ENCODE assay signal across 1 cellular context in the genomic region with DNA sequence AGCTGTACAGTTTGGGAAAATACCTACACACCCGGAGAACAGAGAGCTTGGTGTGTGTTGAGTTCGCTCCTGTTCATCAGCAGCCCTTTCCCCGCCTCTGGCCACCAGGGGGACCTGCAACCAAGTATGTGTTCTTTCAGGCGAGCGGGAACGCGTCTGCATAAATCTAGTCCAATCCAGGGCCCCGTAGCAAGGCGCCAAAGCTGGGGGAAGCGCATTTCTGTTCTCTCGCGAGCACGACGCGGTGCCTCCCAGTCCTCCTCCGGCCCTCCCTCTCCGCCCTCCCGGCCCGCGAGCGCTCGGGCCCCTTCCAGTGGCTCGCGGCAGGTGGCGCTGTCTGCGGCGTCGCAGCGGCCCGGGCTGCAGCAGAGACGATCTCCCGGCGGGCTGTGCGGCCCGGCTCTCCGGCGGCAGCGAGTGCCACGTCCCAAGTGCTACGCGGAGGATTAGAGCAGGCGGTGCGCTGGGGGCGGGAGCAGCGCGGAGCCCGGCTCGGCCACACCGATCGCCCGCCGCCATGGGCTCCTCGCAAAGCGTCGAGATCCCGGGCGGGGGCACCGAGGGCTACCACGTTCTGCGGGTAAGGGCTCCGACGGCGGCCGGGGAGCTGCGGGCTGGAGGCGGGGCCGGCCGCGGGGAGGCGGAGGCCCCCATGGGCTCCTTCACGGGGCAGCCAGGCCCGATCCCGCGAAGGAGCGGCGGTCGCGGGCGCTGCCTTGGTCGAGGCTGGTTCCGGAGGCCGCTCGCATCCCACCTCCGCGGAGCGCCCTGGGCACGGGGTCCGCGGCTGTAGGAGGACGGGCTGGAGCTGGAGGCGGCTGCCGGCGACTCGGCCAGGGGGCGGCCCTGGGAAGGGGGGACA.
TF ChIP-seq lines count a peak whose summit lies in the region.

A gene (plus strand): TSS at position 430 of the 862 bp plus-strand sequence. CDS start 88 bp downstream, at position 518.

TF ChIP-seq in K562, 482 proteins besides CTCF, POLR2A, EP300 and RAD21 (continued from another document and continues in another):
- TF ChIP-seq, protein P1, sequence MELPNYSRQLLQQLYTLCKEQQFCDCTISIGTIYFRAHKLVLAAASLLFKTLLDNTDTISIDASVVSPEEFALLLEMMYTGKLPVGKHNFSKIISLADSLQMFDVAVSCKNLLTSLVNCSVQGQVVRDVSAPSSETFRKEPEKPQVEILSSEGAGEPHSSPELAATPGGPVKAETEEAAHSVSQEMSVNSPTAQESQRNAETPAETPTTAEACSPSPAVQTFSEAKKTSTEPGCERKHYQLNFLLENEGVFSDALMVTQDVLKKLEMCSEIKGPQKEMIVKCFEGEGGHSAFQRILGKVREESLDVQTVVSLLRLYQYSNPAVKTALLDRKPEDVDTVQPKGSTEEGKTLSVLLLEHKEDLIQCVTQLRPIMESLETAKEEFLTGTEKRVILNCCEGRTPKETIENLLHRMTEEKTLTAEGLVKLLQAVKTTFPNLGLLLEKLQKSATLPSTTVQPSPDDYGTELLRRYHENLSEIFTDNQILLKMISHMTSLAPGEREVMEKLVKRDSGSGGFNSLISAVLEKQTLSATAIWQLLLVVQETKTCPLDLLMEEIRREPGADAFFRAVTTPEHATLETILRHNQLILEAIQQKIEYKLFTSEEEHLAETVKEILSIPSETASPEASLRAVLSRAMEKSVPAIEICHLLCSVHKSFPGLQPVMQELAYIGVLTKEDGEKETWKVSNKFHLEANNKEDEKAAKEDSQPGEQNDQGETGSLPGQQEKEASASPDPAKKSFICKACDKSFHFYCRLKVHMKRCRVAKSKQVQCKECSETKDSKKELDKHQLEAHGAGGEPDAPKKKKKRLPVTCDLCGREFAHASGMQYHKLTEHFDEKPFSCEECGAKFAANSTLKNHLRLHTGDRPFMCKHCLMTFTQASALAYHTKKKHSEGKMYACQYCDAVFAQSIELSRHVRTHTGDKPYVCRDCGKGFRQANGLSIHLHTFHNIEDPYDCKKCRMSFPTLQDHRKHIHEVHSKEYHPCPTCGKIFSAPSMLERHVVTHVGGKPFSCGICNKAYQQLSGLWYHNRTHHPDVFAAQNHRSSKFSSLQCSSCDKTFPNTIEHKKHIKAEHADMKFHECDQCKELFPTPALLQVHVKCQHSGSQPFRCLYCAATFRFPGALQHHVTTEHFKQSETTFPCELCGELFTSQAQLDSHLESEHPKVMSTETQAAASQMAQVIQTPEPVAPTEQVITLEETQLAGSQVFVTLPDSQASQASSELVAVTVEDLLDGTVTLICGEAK (IDR thresholded peaks at IDR 0.05), result 0 out of 2 replicates have a peak, but pooled peaks have one; percentile 10
- TF ChIP-seq, protein P1 (CRISPR knock-in tag; IDR thresholded peaks at IDR 0.05), result peak; percentile 41; the same call in 1 of the 2 replicates
- TF ChIP-seq KAT7 (CRISPR knock-in tag; IDR thresholded peaks at IDR 0.05; ENCODE audit: borderline replicate concordance) (peak; percentile 99), TCF7L2 (IDR thresholded peaks at IDR 0.05; ENCODE audit: low read depth, low read length) (peak; percentile 64; the same call in 1 of the 2 replicates), ATF1 (CRISPR knock-in tag; IDR thresholded peaks at IDR 0.05) (peak; percentile 42; the same call in 1 of the 2 replicates), ATF1 (tag; IDR thresholded peaks at IDR 0.05) (peak; percentile 95), MYC (IDR thresholded peaks at IDR 0.05; ENCODE audit: low read depth, low read length) (peak; percentile 96), MYC (CRISPR knock-in tag; IDR thresholded peaks at IDR 0.05; ENCODE audit: borderline replicate concordance, low read depth) (no peak), CBX3 (IDR thresholded peaks at IDR 0.05; ENCODE audit: borderline replicate concordance in 1 of 2, low read length in 2 of 2) (peak in 1 of 2 experiments; percentile 83; a peak in 2 of 3 replicates), ARNT (IDR thresholded peaks at IDR 0.05) (peak in 1 of 2 experiments; percentile 56; a peak in 1 of 4 replicates), ZNF384 (IDR thresholded peaks at IDR 0.05; ENCODE audit: low read depth, low read length) (no peak), XRCC3 (IDR thresholded peaks at IDR 0.05) (no peak), HOXB6 (CRISPR knock-in tag; IDR thresholded peaks at IDR 0.05; ENCODE audit: borderline replicate concordance) (no peak), SREBF2 (CRISPR knock-in tag; IDR thresholded peaks at IDR 0.05) (no peak), LCOR (CRISPR knock-in tag; IDR thresholded peaks at IDR 0.05) (peak; percentile 98), FOXJ2 (tag; IDR thresholded peaks at IDR 0.05) (peak; percentile 89), ZNF79 (CRISPR knock-in tag; IDR thresholded peaks at IDR 0.05; ENCODE audit: low read depth) (no peak), ZBED1 (IDR thresholded peaks at IDR 0.05) (0 out of 2 replicates have a peak, but pooled peaks have one; percentile 72), ZKSCAN1 (IDR thresholded peaks at IDR 0.05; ENCODE audit: low read depth, low read length) (peak; percentile 76), HDAC2 (IDR thresholded peaks at IDR 0.05) (peak; percentile 54; the same call in 1 of the 2 replicates), NEUROD1 (IDR thresholded peaks at IDR 0.05; ENCODE audit: borderline replicate concordance, low read depth, low read length, partially characterized antibody) (peak; percentile 92), RBM39 (optimal IDR thresholded peaks at IDR 0.05; ENCODE audit: low read depth, low read length) (no peak), OTX1 (CRISPR knock-in tag; IDR thresholded peaks at IDR 0.05) (peak; percentile 78; the same call in 1 of the 2 replicates)
- TF ChIP-seq, protein P2, sequence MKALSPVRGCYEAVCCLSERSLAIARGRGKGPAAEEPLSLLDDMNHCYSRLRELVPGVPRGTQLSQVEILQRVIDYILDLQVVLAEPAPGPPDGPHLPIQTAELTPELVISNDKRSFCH (CRISPR knock-in tag; IDR thresholded peaks at IDR 0.05), result no peak
- TF ChIP-seq, protein P2 (tag; IDR thresholded peaks at IDR 0.05), result no peak; the same call in 1 of the 2 replicates
- TF ChIP-seq, protein P3, sequence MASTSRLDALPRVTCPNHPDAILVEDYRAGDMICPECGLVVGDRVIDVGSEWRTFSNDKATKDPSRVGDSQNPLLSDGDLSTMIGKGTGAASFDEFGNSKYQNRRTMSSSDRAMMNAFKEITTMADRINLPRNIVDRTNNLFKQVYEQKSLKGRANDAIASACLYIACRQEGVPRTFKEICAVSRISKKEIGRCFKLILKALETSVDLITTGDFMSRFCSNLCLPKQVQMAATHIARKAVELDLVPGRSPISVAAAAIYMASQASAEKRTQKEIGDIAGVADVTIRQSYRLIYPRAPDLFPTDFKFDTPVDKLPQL (IDR thresholded peaks at IDR 0.05; ENCODE audit: extremely low read depth, insufficient read length), result peak; percentile 50
- TF ChIP-seq, protein P4, sequence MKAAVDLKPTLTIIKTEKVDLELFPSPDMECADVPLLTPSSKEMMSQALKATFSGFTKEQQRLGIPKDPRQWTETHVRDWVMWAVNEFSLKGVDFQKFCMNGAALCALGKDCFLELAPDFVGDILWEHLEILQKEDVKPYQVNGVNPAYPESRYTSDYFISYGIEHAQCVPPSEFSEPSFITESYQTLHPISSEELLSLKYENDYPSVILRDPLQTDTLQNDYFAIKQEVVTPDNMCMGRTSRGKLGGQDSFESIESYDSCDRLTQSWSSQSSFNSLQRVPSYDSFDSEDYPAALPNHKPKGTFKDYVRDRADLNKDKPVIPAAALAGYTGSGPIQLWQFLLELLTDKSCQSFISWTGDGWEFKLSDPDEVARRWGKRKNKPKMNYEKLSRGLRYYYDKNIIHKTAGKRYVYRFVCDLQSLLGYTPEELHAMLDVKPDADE (conservative IDR thresholded peaks at IDR 0.05; ENCODE audit: control insufficient read depth, low read depth, low read length), result 0 out of 2 replicates have a peak, but pooled peaks have one; percentile 14
- TF ChIP-seq, protein P5, sequence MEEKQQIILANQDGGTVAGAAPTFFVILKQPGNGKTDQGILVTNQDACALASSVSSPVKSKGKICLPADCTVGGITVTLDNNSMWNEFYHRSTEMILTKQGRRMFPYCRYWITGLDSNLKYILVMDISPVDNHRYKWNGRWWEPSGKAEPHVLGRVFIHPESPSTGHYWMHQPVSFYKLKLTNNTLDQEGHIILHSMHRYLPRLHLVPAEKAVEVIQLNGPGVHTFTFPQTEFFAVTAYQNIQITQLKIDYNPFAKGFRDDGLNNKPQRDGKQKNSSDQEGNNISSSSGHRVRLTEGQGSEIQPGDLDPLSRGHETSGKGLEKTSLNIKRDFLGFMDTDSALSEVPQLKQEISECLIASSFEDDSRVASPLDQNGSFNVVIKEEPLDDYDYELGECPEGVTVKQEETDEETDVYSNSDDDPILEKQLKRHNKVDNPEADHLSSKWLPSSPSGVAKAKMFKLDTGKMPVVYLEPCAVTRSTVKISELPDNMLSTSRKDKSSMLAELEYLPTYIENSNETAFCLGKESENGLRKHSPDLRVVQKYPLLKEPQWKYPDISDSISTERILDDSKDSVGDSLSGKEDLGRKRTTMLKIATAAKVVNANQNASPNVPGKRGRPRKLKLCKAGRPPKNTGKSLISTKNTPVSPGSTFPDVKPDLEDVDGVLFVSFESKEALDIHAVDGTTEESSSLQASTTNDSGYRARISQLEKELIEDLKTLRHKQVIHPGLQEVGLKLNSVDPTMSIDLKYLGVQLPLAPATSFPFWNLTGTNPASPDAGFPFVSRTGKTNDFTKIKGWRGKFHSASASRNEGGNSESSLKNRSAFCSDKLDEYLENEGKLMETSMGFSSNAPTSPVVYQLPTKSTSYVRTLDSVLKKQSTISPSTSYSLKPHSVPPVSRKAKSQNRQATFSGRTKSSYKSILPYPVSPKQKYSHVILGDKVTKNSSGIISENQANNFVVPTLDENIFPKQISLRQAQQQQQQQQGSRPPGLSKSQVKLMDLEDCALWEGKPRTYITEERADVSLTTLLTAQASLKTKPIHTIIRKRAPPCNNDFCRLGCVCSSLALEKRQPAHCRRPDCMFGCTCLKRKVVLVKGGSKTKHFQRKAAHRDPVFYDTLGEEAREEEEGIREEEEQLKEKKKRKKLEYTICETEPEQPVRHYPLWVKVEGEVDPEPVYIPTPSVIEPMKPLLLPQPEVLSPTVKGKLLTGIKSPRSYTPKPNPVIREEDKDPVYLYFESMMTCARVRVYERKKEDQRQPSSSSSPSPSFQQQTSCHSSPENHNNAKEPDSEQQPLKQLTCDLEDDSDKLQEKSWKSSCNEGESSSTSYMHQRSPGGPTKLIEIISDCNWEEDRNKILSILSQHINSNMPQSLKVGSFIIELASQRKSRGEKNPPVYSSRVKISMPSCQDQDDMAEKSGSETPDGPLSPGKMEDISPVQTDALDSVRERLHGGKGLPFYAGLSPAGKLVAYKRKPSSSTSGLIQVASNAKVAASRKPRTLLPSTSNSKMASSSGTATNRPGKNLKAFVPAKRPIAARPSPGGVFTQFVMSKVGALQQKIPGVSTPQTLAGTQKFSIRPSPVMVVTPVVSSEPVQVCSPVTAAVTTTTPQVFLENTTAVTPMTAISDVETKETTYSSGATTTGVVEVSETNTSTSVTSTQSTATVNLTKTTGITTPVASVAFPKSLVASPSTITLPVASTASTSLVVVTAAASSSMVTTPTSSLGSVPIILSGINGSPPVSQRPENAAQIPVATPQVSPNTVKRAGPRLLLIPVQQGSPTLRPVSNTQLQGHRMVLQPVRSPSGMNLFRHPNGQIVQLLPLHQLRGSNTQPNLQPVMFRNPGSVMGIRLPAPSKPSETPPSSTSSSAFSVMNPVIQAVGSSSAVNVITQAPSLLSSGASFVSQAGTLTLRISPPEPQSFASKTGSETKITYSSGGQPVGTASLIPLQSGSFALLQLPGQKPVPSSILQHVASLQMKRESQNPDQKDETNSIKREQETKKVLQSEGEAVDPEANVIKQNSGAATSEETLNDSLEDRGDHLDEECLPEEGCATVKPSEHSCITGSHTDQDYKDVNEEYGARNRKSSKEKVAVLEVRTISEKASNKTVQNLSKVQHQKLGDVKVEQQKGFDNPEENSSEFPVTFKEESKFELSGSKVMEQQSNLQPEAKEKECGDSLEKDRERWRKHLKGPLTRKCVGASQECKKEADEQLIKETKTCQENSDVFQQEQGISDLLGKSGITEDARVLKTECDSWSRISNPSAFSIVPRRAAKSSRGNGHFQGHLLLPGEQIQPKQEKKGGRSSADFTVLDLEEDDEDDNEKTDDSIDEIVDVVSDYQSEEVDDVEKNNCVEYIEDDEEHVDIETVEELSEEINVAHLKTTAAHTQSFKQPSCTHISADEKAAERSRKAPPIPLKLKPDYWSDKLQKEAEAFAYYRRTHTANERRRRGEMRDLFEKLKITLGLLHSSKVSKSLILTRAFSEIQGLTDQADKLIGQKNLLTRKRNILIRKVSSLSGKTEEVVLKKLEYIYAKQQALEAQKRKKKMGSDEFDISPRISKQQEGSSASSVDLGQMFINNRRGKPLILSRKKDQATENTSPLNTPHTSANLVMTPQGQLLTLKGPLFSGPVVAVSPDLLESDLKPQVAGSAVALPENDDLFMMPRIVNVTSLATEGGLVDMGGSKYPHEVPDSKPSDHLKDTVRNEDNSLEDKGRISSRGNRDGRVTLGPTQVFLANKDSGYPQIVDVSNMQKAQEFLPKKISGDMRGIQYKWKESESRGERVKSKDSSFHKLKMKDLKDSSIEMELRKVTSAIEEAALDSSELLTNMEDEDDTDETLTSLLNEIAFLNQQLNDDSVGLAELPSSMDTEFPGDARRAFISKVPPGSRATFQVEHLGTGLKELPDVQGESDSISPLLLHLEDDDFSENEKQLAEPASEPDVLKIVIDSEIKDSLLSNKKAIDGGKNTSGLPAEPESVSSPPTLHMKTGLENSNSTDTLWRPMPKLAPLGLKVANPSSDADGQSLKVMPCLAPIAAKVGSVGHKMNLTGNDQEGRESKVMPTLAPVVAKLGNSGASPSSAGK (IDR thresholded peaks at IDR 0.05), result peak; percentile 86
